ENCODE assay signal across 10 cellular contexts in genomic region chr14:78863143-78863542, GRCh38.
DNase-seq lines count a peak whose midpoint lies in the region; FAIRE-seq and TF ChIP-seq lines count a peak whose summit lies in the region.
"Had no signal": no experiment of that assay in that cellular context is flagged by ENCODE, and none has a peak within 500 bp of the region (broad histone marks: within the 10 kb centered on the region; RNA-seq: fewer than 3 reads in every experiment).

No MANE protein-coding gene starts in this region.

- H3K27me3 ChIP-seq in uterus = no peaks in the 10 kb centered on the region

- H3K27ac Mint-ChIP-seq in mesothelial cell of epicardium = no peak overlapping the region

- peaks cover 3% of the 10 kb centered on the region for H3K9me3 Mint-ChIP-seq in mesothelial cell of epicardium

- no peaks in the 10 kb centered on the region for H3K36me3 ChIP-seq in uterus

- in situ Hi-C loops in astrocyte of the spinal cord (cut with HindIII; ENCODE audit: low sequenced_read_pairs) = no loop called here

- H3K4me1 Mint-ChIP-seq in mesothelial cell of epicardium = no peaks in the 10 kb centered on the region

- FAIRE-seq in GM12892 (lab: Jason Lieb, UNC) = no peak

- TF ChIP-seq POLR2A in uterus (IDR thresholded peaks at IDR 0.05) (no peak), GM12892 (IDR thresholded peaks at IDR 0.05; ENCODE audit: low read depth, low read length) (no peak)

- H3K4me3 ChIP-seq in astrocyte of the spinal cord (ENCODE audit: low read depth, low read length) = no peak overlapping the region
- no peak overlapping the region for H3K4me3 ChIP-seq in uterus

- TF ChIP-seq CTCF in astrocyte of the spinal cord (IDR thresholded peaks at IDR 0.05; ENCODE audit: low read depth, low read length) = no peak
- no peak for TF ChIP-seq CTCF in mesothelial cell of epicardium (IDR thresholded peaks at IDR 0.05; ENCODE audit: unreplicated experiment)
- no peak for TF ChIP-seq CTCF in uterus (IDR thresholded peaks at IDR 0.05)

- H3K27ac ChIP-seq in uterus = no peak overlapping the region

- no peaks in the 10 kb centered on the region for H3K4me1 ChIP-seq in uterus

- H3K36me3 Mint-ChIP-seq in mesothelial cell of epicardium = no peaks in the 10 kb centered on the region

- peaks cover 10% of the 10 kb centered on the region for H3K27me3 Mint-ChIP-seq in mesothelial cell of epicardium (ENCODE audit: low read depth)

- intact Hi-C loops in uterus (cut with DNase I; ENCODE audit: low total_unique reads) = no loop called here

- no peak overlapping the region for H3K4me3 Mint-ChIP-seq in mesothelial cell of epicardium

- DNase-seq in GM19240 (ENCODE audit: insufficient read length, low spot score) = peak; percentile 3
- DNase-seq in M059J (ENCODE audit: low read depth) = peak; percentile 18
- DNase-seq in astrocyte of the spinal cord (ENCODE audit: low read depth, low spot score) = peak; percentile 40
- DNase-seq in mesothelial cell of epicardium (ENCODE audit: low spot score in 2 of 2, unreplicated experiment in 2 of 2) = peak; percentile 29 to 72
- DNase-seq in uterus = no peak
- no peak for DNase-seq in Ammon's horn (ENCODE audit: low spot score)
- DNase-seq in GM12892 (ENCODE audit: insufficient read length) = no peak
- DNase-seq in NCI-H69 (lab: John Stamatoyannopoulos, UW) = no peak
- DNase-seq: activated CD4-positive, CD25-positive, alpha-beta regulatory T cell treated with anti-CD3 and anti-CD28 coated beads, Interleukin-2, amount 50 U/mL, for 72 hours; stimulated activated CD4-positive, alpha-beta T cell treated with anti-CD3 and anti-CD28 coated beads, Interleukin-12 subunit alpha, Interleukin-12 subunit beta, amount 100 ng/mL, for 4 hours had no signal

- no peaks in the 10 kb centered on the region for H3K9me3 ChIP-seq in uterus

Comparison
In these comparisons a context has a peak if more than half of its experiments do, and no peak if none do; other contexts are left out.
1. DNase-seq: peak in GM19240 (single experiment), M059J (single experiment), astrocyte of the spinal cord (single experiment) and mesothelial cell of epicardium (2 of 2); none in uterus (0 of 2), Ammon's horn (single experiment), GM12892 (single experiment) and NCI-H69 (single experiment).